In the genomic region with DNA sequence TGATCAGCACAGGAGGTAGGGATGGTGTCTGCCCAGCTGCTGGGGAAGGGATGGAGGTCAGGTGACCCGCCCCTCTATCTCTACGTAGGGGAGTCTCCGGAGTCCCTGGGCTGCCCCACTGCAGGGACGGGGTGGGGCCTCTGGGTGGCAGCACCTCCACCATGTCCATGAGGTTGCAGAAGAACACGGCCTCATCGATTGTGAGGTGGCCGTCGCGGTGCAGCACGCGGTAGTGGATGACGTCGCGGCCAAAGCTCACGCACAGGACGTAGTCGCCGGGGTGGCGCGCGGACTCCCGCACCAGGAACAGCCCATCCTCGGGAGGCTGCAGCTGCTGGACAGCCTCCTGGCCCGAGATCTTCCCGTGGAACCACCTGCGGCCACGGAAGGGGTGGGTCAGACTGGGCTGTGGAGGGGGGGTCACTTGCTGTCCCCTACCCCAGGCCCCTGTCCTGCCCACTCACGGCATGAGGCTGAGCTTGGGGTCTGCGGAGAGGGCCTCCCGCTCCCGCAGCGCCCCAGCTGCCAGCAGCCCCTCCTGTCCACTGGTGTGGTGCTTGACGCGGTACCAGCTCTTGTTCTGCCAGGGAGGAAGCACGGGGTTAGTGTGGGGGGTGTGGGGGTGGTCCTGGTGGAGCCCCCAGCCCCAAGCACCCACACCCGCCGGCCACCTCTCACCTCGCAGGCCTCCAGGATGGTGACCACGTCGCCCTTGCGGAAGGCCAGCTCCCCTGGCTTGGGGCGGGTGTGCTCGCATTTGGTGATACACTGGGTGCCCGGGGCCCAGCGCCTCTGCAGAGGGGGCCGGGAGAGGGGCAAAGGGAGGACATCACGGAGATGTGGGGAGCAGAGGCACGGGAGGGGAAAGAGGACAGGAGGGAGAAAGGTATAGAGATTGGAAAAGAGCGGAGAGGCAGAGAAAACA, we compare ENCODE assay signal across 9 cellular contexts. TPM values are rescaled to one million over a fixed set of nuclear protein-coding genes. Genes with fewer than 3 reads are reported as not detected.
A peak's percentile ranks its signal among the peaks of the same experiment; 100 is the strongest.
DNase-seq lines count a peak whose midpoint lies in the region; ATAC-seq, FAIRE-seq and TF ChIP-seq lines count a peak whose summit lies in the region.
"Had no signal": no experiment of that assay in that cellular context is flagged by ENCODE, and none has a peak within 500 bp of the region (broad histone marks: within the 10 kb centered on the region; RNA-seq: fewer than 3 reads in every experiment).

No MANE protein-coding gene starts in this region.

- H3K4me3 Mint-ChIP-seq in type B pancreatic cell, result peak overlapping the region; percentile 62

- intact Hi-C loops in Right ventricle myocardium inferior (cut with DNase I), result no loop called here

- ATAC-seq in Right ventricle myocardium inferior (no peak), HG02759 (IDR thresholded peaks at IDR 0.05; ENCODE audit: unreplicated experiment) (no peak), GM18520 (IDR thresholded peaks at IDR 0.05; ENCODE audit: unreplicated experiment) (no peak)

- H3K27ac Mint-ChIP-seq in type B pancreatic cell, result no peak overlapping the region

- no peaks in the 10 kb centered on the region for H3K9me1 ChIP-seq in keratinocyte (ENCODE audit: control insufficient read depth, extremely low read depth, insufficient read depth, low read length)

- TF ChIP-seq CTCF in cardiac muscle cell (IDR thresholded peaks at IDR 0.05; ENCODE audit: low read depth, low read length), result peak; percentile 14
- TF ChIP-seq CTCF in keratinocyte (optimal IDR thresholded peaks at IDR 0.05 in 1 of 3, IDR thresholded peaks at IDR 0.05 in 1 of 3, conservative IDR thresholded peaks at IDR 0.05 in 1 of 3; ENCODE audit: extremely low read depth in 1 of 3, insufficient read depth in 2 of 3, low read length in 3 of 3), result peak in 2 of 3 experiments; percentile 32 to 53
- TF ChIP-seq CTCF in type B pancreatic cell (conservative IDR thresholded peaks at IDR 0.05), result peak; percentile 50

- H3K4me2 ChIP-seq in keratinocyte (ENCODE audit: control insufficient read depth, extremely low read depth, insufficient read depth, low read depth, low read length), result no peak overlapping the region

- H3K9me3 ChIP-seq in cardiac muscle cell (ENCODE audit: low read depth) (no peaks in the 10 kb centered on the region), keratinocyte (ENCODE audit: control insufficient read depth, low read depth, low read length) (peaks cover 6% of the 10 kb centered on the region)

- DNase-seq in cardiac muscle cell (ENCODE audit: low read depth in 1 of 2, low spot score in 1 of 2) (no peak), Right ventricle myocardium inferior (ENCODE audit: missing footprints) (no peak), activated T-cell treated with anti-CD3 and anti-CD28 coated beads for 1 hour (ENCODE audit: low read depth) (peak; percentile 20), keratinocyte (ENCODE audit: low read depth, low spot score) (no peak), type B pancreatic cell (ENCODE audit: extremely low spot score, unreplicated experiment) (no peak), DMS 273 (lab: John Stamatoyannopoulos, UW; ENCODE audit: unreplicated experiment) (no peak)

- no peaks in the 10 kb centered on the region for H3K36me3 ChIP-seq in cardiac muscle cell
- no peaks in the 10 kb centered on the region for H3K36me3 ChIP-seq in keratinocyte (ENCODE audit: control insufficient read depth in 2 of 2, extremely low read depth in 1 of 2, insufficient read depth in 2 of 2, low read length in 2 of 2)

- H3K27ac ChIP-seq in cardiac muscle cell, result no peak overlapping the region
- H3K27ac ChIP-seq in keratinocyte (ENCODE audit: control insufficient read depth, insufficient read depth, low read length), result no peak overlapping the region

- H3K27me3 ChIP-seq in cardiac muscle cell (peaks cover 32% of the 10 kb centered on the region), keratinocyte (ENCODE audit: control insufficient read depth, extremely low read depth, insufficient read depth, low read length) (peaks cover 32% of the 10 kb centered on the region)

- H3K27me3 Mint-ChIP-seq in type B pancreatic cell, result peaks cover 35% of the 10 kb centered on the region

- H3K4me1 ChIP-seq in cardiac muscle cell (ENCODE audit: low read depth) (no peaks in the 10 kb centered on the region), keratinocyte (ENCODE audit: control insufficient read depth, extremely low read depth, insufficient read depth, low read length) (no peaks in the 10 kb centered on the region)

- dilution Hi-C loops in keratinocyte (cut with MboI; ENCODE audit: extremely low pct_ligation_motif_present, low sequenced_read_pairs), result no loop called here

- H3K4me1 Mint-ChIP-seq in type B pancreatic cell (ENCODE audit: unreplicated experiment), result no peaks in the 10 kb centered on the region

- H3K4me3 ChIP-seq in cardiac muscle cell (no peak overlapping the region), keratinocyte (ENCODE audit: control insufficient read depth in 2 of 3, extremely low read depth in 1 of 3, insufficient read depth in 2 of 3, low read depth in 1 of 3, low read length in 3 of 3) (no peak overlapping the region)

- H4K20me1 ChIP-seq in keratinocyte (ENCODE audit: control insufficient read depth, extremely low read depth, insufficient read depth, low read length), result no peaks in the 10 kb centered on the region

- H2AFZ ChIP-seq in keratinocyte (ENCODE audit: control insufficient read depth, low read length), result no peak overlapping the region

- FAIRE-seq in keratinocyte (lab: Jason Lieb, UNC), result no peak

- H3K36me3 Mint-ChIP-seq in type B pancreatic cell, result no peaks in the 10 kb centered on the region

- H3K9me3 Mint-ChIP-seq in type B pancreatic cell, result peaks cover 8% of the 10 kb centered on the region

- no peak overlapping the region for H3K9ac ChIP-seq in keratinocyte (ENCODE audit: control insufficient read depth, extremely low read depth, insufficient read depth, low read length)

- H3K79me2 ChIP-seq in keratinocyte (ENCODE audit: control insufficient read depth, insufficient read depth, low read length), result no peaks in the 10 kb centered on the region

RNA-seq across cellular contexts. Expression of gene MATK, which starts 2.3 kb away (rescaled TPM):
- total RNA-seq in cardiac muscle cell (4.9 and 6.9 TPM in 2 replicates), Right ventricle myocardium inferior (0.43 TPM), type B pancreatic cell (ENCODE audit: low replicate concordance) (1.6 and 1.7 TPM in 2 replicates)
- polyA plus RNA-seq in cardiac muscle cell (4.8 and 7.4 TPM in 2 replicates), keratinocyte (0.05 to 0.27 TPM (median 0.16 TPM) in 3 replicates)
- polyA plus RNA-seq in keratinocyte (2011; ENCODE audit: low read depth), result not detected
- polyA plus RNA-seq in keratinocyte (2011; cell fraction: cytosol; rRNA removed), result 0.11 and 0.22 TPM in 2 replicates
- polyA plus RNA-seq in keratinocyte (2011; cell fraction: nucleus; rRNA removed), result 0.22 and 0.43 TPM in 2 replicates
- 0.08 and 0.38 TPM in 2 replicates for polyA plus RNA-seq in keratinocyte (2012; ENCODE audit: low replicate concordance)
- polyA minus RNA-seq in keratinocyte, result not detected in 3 replicates
- 2.7 TPM for polyA minus RNA-seq in keratinocyte (2011; cell fraction: cytosol; rRNA and poly(A)+ RNA removed)
- not detected in 2 replicates for polyA minus RNA-seq in keratinocyte (2011; cell fraction: nucleus; rRNA and poly(A)+ RNA removed)
- total RNA-seq: glomerular endothelial cell had no signal

RNA-seq across cellular contexts. Expression of gene RAX2, which starts 11.9 kb away (rescaled TPM):
- not detected in 2 replicates for total RNA-seq in cardiac muscle cell
- polyA plus RNA-seq in cardiac muscle cell, result not detected in 2 replicates
- total RNA-seq in Right ventricle myocardium inferior, result not detected
- not detected in 3 replicates for polyA plus RNA-seq in keratinocyte
- not detected for polyA plus RNA-seq in keratinocyte (2011; ENCODE audit: low read depth)
- not detected in 2 replicates for polyA plus RNA-seq in keratinocyte (2011; cell fraction: cytosol; rRNA removed)
- polyA plus RNA-seq in keratinocyte (2011; cell fraction: nucleus; rRNA removed), result not detected in 2 replicates
- polyA plus RNA-seq in keratinocyte (2012; ENCODE audit: low replicate concordance), result not detected in 2 replicates
- polyA minus RNA-seq in keratinocyte, result not detected in 3 replicates
- not detected for polyA minus RNA-seq in keratinocyte (2011; cell fraction: cytosol; rRNA and poly(A)+ RNA removed)
- polyA minus RNA-seq in keratinocyte (2011; cell fraction: nucleus; rRNA and poly(A)+ RNA removed), result not detected in 2 replicates
- not detected in 2 replicates for total RNA-seq in type B pancreatic cell (ENCODE audit: low replicate concordance)
- total RNA-seq: glomerular endothelial cell had no signal

RNA-seq across cellular contexts. Expression of gene MRPL54, which starts 21.4 kb away (rescaled TPM):
- total RNA-seq in cardiac muscle cell (37.9 and 57.8 TPM in 2 replicates), Right ventricle myocardium inferior (73.8 TPM), type B pancreatic cell (ENCODE audit: low replicate concordance) (35.9 and 44.0 TPM in 2 replicates)
- polyA plus RNA-seq in cardiac muscle cell (81.5 and 91.2 TPM in 2 replicates), keratinocyte (27.0 to 35.6 TPM (median 30.0 TPM) in 3 replicates)
- 35.4 TPM for polyA plus RNA-seq in keratinocyte (2011; ENCODE audit: low read depth)
- polyA plus RNA-seq in keratinocyte (2011; cell fraction: cytosol; rRNA removed), result 17.8 and 32.1 TPM in 2 replicates
- polyA plus RNA-seq in keratinocyte (2011; cell fraction: nucleus; rRNA removed), result 7.8 and 11.8 TPM in 2 replicates
- polyA plus RNA-seq in keratinocyte (2012; ENCODE audit: low replicate concordance), result 29.3 and 37.3 TPM in 2 replicates
- 2.9 to 3.7 TPM (median 3.4 TPM) in 3 replicates for polyA minus RNA-seq in keratinocyte
- polyA minus RNA-seq in keratinocyte (2011; cell fraction: cytosol; rRNA and poly(A)+ RNA removed), result 10.9 TPM
- polyA minus RNA-seq in keratinocyte (2011; cell fraction: nucleus; rRNA and poly(A)+ RNA removed), result 2.8 and 3.3 TPM in 2 replicates

RNA-seq across cellular contexts. Expression of gene APBA3, which starts 22.4 kb away (rescaled TPM):
- 39.9 and 49.4 TPM in 2 replicates for total RNA-seq in cardiac muscle cell
- polyA plus RNA-seq in cardiac muscle cell, result 29.4 and 34.3 TPM in 2 replicates
- 12.7 TPM for total RNA-seq in Right ventricle myocardium inferior
- polyA plus RNA-seq in keratinocyte, result 5.6 to 14.0 TPM (median 6.7 TPM) in 3 replicates
- 7.7 TPM for polyA plus RNA-seq in keratinocyte (2011; ENCODE audit: low read depth)
- 5.3 and 11.5 TPM in 2 replicates for polyA plus RNA-seq in keratinocyte (2011; cell fraction: cytosol; rRNA removed)
- 22.1 and 31.5 TPM in 2 replicates for polyA plus RNA-seq in keratinocyte (2011; cell fraction: nucleus; rRNA removed)
- 8.5 and 13.0 TPM in 2 replicates for polyA plus RNA-seq in keratinocyte (2012; ENCODE audit: low replicate concordance)
- polyA minus RNA-seq in keratinocyte, result 4.9 to 9.7 TPM (median 6.8 TPM) in 3 replicates
- 18.4 TPM for polyA minus RNA-seq in keratinocyte (2011; cell fraction: cytosol; rRNA and poly(A)+ RNA removed)
- 14.9 TPM in 2 replicates for polyA minus RNA-seq in keratinocyte (2011; cell fraction: nucleus; rRNA and poly(A)+ RNA removed)
- 25.1 and 28.5 TPM in 2 replicates for total RNA-seq in type B pancreatic cell (ENCODE audit: low replicate concordance)
